In the genomic region with DNA sequence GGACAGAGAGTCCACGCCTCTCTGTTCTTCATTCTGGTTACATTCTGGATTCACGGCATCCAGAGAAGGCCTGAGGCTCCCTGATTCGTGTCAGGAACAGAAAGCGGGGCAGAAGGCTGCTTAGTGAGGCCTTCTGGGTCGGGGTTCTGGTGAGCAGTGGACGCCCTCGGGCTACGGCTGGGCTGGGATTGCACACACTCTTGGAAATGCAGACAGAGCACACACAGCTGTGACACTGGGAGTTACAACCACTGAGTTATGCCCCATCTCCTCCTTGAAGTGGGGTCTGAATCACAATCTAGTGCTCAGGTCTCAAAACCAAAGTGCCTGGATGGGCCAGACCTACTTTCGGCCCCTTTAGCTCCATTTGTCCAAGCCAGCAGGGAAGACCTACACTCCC, we compare ENCODE assay signal across 17 cellular contexts.
DNase-seq lines count a peak whose midpoint lies in the region; ATAC-seq and TF ChIP-seq lines count a peak whose summit lies in the region.
"Had no signal": no experiment of that assay in that cellular context is flagged by ENCODE, and none has a peak within 500 bp of the region (broad histone marks: within the 10 kb centered on the region; RNA-seq: fewer than 3 reads in every experiment).

No MANE protein-coding gene starts in this region.

- no peak overlapping the region for H3K4me2 ChIP-seq in IMR-90 (ENCODE audit: low read depth, low read length)
- H3K4me2 ChIP-seq: KMS-11 had no signal

- BruUV-seq in IMR-90 (replicated peaks; lab: Mats Ljungman, UMichigan): no TSS peak

- H4K8ac ChIP-seq in IMR-90 (ENCODE audit: low read depth in 2 of 2, low read length in 2 of 2): no peak overlapping the region

- WGBS in IMR-90 (ENCODE audit: extremely low coverage in 2 of 2, insufficient read length in 1 of 2), 2 experiments: 96% methylated on average over 3 of the region's 9 CpGs; no CpG with 5 or more reads in 1 of the 2 experiments
- 94% methylated on average over 3 of the region's 9 CpGs for WGBS in esophagus muscularis mucosa

- H3K27ac Mint-ChIP-seq in osteocyte (ENCODE audit: unreplicated experiment): no peak overlapping the region
- no peak overlapping the region for H3K27ac Mint-ChIP-seq in CD4-positive, alpha-beta T cell
- H3K27ac Mint-ChIP-seq: B cell; CD4-positive, alpha-beta memory T cell had no signal

- H3K27me3 Mint-ChIP-seq in osteocyte (ENCODE audit: unreplicated experiment): peaks cover 4% of the 10 kb centered on the region
- H3K27me3 Mint-ChIP-seq in CD4-positive, alpha-beta T cell: no peaks in the 10 kb centered on the region
- H3K27me3 Mint-ChIP-seq: CD4-positive, alpha-beta memory T cell had no signal

- H3K4me1 ChIP-seq in IMR-90 (ENCODE audit: control insufficient read depth, insufficient read depth, low read length) (peaks cover 14% of the 10 kb centered on the region), esophagus muscularis mucosa (no peaks in the 10 kb centered on the region)

- peaks cover 31 to 62% of the 10 kb centered on the region in 2 experiments for H3K79me1 ChIP-seq in IMR-90 (ENCODE audit: low read depth in 1 of 2, low read length in 2 of 2)

- no peak for TF ChIP-seq CTCF in IMR-90 (conservative IDR thresholded peaks at IDR 0.05; ENCODE audit: low read depth, low read length)
- TF ChIP-seq CTCF in esophagus muscularis mucosa (IDR thresholded peaks at IDR 0.05): no peak
- no peak for TF ChIP-seq CTCF in osteocyte (IDR thresholded peaks at IDR 0.05)
- no peak for TF ChIP-seq CTCF in CD4-positive, alpha-beta T cell (IDR thresholded peaks at IDR 0.05)

- no peak overlapping the region for H2BK120ac ChIP-seq in IMR-90 (ENCODE audit: low read depth, low read length)

- no peak overlapping the region; the same call in 1 of the 2 replicates for H2BK20ac ChIP-seq in IMR-90 (ENCODE audit: low read depth, low read length)

- no peak overlapping the region for H2AK9ac ChIP-seq in IMR-90 (replicated peaks; ENCODE audit: low read depth, low read length, poor library complexity)

- H2BK15ac ChIP-seq in IMR-90 (ENCODE audit: low read depth, low read length): no peak overlapping the region

- H2AK5ac ChIP-seq in IMR-90 (ENCODE audit: low read depth, low read length): 0 out of 2 replicates have a peak overlapping the region, but pooled peaks have one; percentile 21

- peak; percentile 28 for DNase-seq in EH (ENCODE audit: low read depth)
- no peak for DNase-seq in IMR-90
- DNase-seq in esophagus muscularis mucosa (ENCODE audit: extremely low spot score): peak; percentile 79
- peak; percentile 68 for DNase-seq in osteocyte (ENCODE audit: extremely low spot score, unreplicated experiment)
- no peak for DNase-seq in NOMO-1 (lab: John Stamatoyannopoulos, UW; ENCODE audit: unreplicated experiment in 2 of 2)
- no peak for DNase-seq in DMS 273 (lab: John Stamatoyannopoulos, UW; ENCODE audit: unreplicated experiment)
- no peak for DNase-seq in CD4-positive, alpha-beta T cell
- DNase-seq: ACHN; C1 segment of cervical spinal cord; CD4-positive, alpha-beta memory T cell; DMS153; DND-41; GM23248; H7 had no signal

- dilution Hi-C loops in IMR-90 (cut with HindIII; ENCODE audit: low sequenced_read_pairs, unreplicated experiment): no loop called here

- H3K4me1 Mint-ChIP-seq in osteocyte (ENCODE audit: unreplicated experiment): no peaks in the 10 kb centered on the region
- no peaks in the 10 kb centered on the region for H3K4me1 Mint-ChIP-seq in CD4-positive, alpha-beta T cell (ENCODE audit: low read depth)
- H3K4me1 Mint-ChIP-seq: B cell; CD4-positive, alpha-beta memory T cell had no signal

- no peak overlapping the region for H4K5ac ChIP-seq in IMR-90 (ENCODE audit: low read depth, low read length)

- no peak for TF ChIP-seq POLR2A in IMR-90 (IDR thresholded peaks at IDR 0.05; ENCODE audit: low read depth, low read length)
- no peak for TF ChIP-seq POLR2A in esophagus muscularis mucosa (IDR thresholded peaks at IDR 0.05; ENCODE audit: low read depth)

- H3K27me3 ChIP-seq in IMR-90 (ENCODE audit: control insufficient read depth, insufficient read depth, low read length) (no peaks in the 10 kb centered on the region), esophagus muscularis mucosa (no peaks in the 10 kb centered on the region)
- no peaks in the 10 kb centered on the region for H3K27me3 ChIP-seq in CD4-positive, alpha-beta T cell (ENCODE audit: control insufficient read depth, insufficient read depth, low read length)

- CTCF ChIA-PET in IMR-90 (lab: Yijun Ruan, JAX): no interaction called here
- CTCF ChIA-PET in CD4-positive, alpha-beta T cell (lab: Charles Lee): no interaction called here

- H3K18ac ChIP-seq in IMR-90 (ENCODE audit: low read depth, low read length): no peak overlapping the region

- no peak overlapping the region for H3K9ac ChIP-seq in IMR-90 (ENCODE audit: low read depth, low read length)
- H3K9ac ChIP-seq: GM23248, KMS-11 had no signal

- peaks cover 5% of the 10 kb centered on the region; the same call in 1 of the 2 replicates for H3K36me3 ChIP-seq in IMR-90 (ENCODE audit: control insufficient read depth, insufficient read depth, low read length)
- no peaks in the 10 kb centered on the region for H3K36me3 ChIP-seq in esophagus muscularis mucosa

- in situ Hi-C loops in IMR-90 (cut with MboI; ENCODE audit: low sequenced_read_pairs): no loop called here

- H3K9me1 ChIP-seq in IMR-90 (ENCODE audit: insufficient read depth, low read length): peaks cover 17% of the 10 kb centered on the region; the same call in 1 of the 2 replicates

- no peaks in the 10 kb centered on the region for H3K36me3 Mint-ChIP-seq in osteocyte (ENCODE audit: unreplicated experiment)
- H3K36me3 Mint-ChIP-seq in CD4-positive, alpha-beta T cell (ENCODE audit: low read depth): no peaks in the 10 kb centered on the region
- H3K36me3 Mint-ChIP-seq: CD4-positive, alpha-beta memory T cell had no signal

- no peak overlapping the region for H3K56ac ChIP-seq in IMR-90 (ENCODE audit: extremely low read depth, insufficient read depth, low read length)

- H3K9me3 ChIP-seq in IMR-90 (ENCODE audit: control insufficient read depth, insufficient read depth, low read length): no peaks in the 10 kb centered on the region
- no peaks in the 10 kb centered on the region for H3K9me3 ChIP-seq in esophagus muscularis mucosa
- H3K9me3 ChIP-seq in CD4-positive, alpha-beta T cell (ENCODE audit: control insufficient read depth, low read length): no peaks in the 10 kb centered on the region

- no peak for ATAC-seq in IMR-90 (ENCODE audit: low read depth)
- ATAC-seq in CD4-positive, alpha-beta T cell (ENCODE audit: poor library complexity): no peak
- ATAC-seq: GM12878 had no signal

- peak overlapping the region; percentile 21 for H2AFZ ChIP-seq in IMR-90 (replicated peaks; ENCODE audit: low read length, poor library complexity)
- H2AFZ ChIP-seq: GM23248 had no signal

- no peak overlapping the region; the same call in 1 of the 2 replicates for H4K91ac ChIP-seq in IMR-90 (ENCODE audit: insufficient read depth, low read depth, low read length)

- H3K4me3 ChIP-seq in IMR-90 (ENCODE audit: insufficient read depth, low read depth, low read length) (no peak overlapping the region), esophagus muscularis mucosa (no peak overlapping the region)
- H3K4me3 ChIP-seq: GM12878, GM23248 had no signal

- TF ChIP-seq RAD21 in IMR-90 (IDR thresholded peaks at IDR 0.05; ENCODE audit: low read length): no peak

- H4K20me1 ChIP-seq in IMR-90 (ENCODE audit: insufficient read depth, low read length): peaks cover 5% of the 10 kb centered on the region; the same call in 1 of the 2 replicates

- no peaks in the 10 kb centered on the region for H3K9me3 Mint-ChIP-seq in osteocyte (ENCODE audit: unreplicated experiment)
- no peaks in the 10 kb centered on the region for H3K9me3 Mint-ChIP-seq in CD4-positive, alpha-beta T cell
- H3K9me3 Mint-ChIP-seq: CD4-positive, alpha-beta memory T cell had no signal

- no peak for TF ChIP-seq EP300 in esophagus muscularis mucosa (IDR thresholded peaks at IDR 0.05)

- H3K14ac ChIP-seq in IMR-90 (replicated peaks; ENCODE audit: low read depth, low read length): no peak overlapping the region; the same call in 1 of the 2 replicates

- H3K27ac ChIP-seq in IMR-90 (ENCODE audit: insufficient read depth, low read length) (no peak overlapping the region), esophagus muscularis mucosa (replicated peaks in 1 of 4) (no peak overlapping the region)
- no peak overlapping the region for H3K27ac ChIP-seq in CD4-positive, alpha-beta T cell (ENCODE audit: low read depth, low read length)
- H3K27ac ChIP-seq: GM23248, KMS-11 had no signal

- no peak overlapping the region for H3K23ac ChIP-seq in IMR-90 (ENCODE audit: low read depth, low read length)

- H2BK5ac ChIP-seq in IMR-90 (ENCODE audit: low read depth, low read length, poor library complexity, severe bottlenecking): no peak overlapping the region

- POLR2A ChIA-PET in IMR-90 (lab: Charles Lee; ENCODE audit: unreplicated experiment): no interaction called here
- POLR2A ChIA-PET in CD4-positive, alpha-beta T cell (lab: Charles Lee): no interaction called here

- intact Hi-C loops in IMR-90 (cut with micrococcal nuclease): no loop called here
- intact Hi-C loops in esophagus muscularis mucosa (cut with DNase I): no loop called here
- intact Hi-C loops in CD4-positive, alpha-beta T cell (cut with DNase I, micrococcal nuclease): no loop called here

- H3K4me3 Mint-ChIP-seq in osteocyte (ENCODE audit: unreplicated experiment): no peak overlapping the region
- H3K4me3 Mint-ChIP-seq in CD4-positive, alpha-beta T cell: no peak overlapping the region
- H3K4me3 Mint-ChIP-seq: B cell; CD4-positive, alpha-beta memory T cell had no signal

- H3K4ac ChIP-seq in IMR-90 (ENCODE audit: low read depth, low read length): 0 out of 2 replicates have a peak overlapping the region, but pooled peaks have one; percentile 6

TF ChIP-seq in IMR-90, 13 proteins besides CTCF, POLR2A, EP300 and RAD21 (continues in another document):
- TF ChIP-seq CEBPB (IDR thresholded peaks at IDR 0.05; ENCODE audit: low read depth, low read length) (no peak), MXI1 (IDR thresholded peaks at IDR 0.05; ENCODE audit: borderline replicate concordance, low read depth, low read length) (no peak), SMC3 (IDR thresholded peaks at IDR 0.05; ENCODE audit: low read depth, low read length) (no peak), RCOR1 (IDR thresholded peaks at IDR 0.05; ENCODE audit: insufficient replicate concordance, low read length) (no peak), NFE2L2 (IDR thresholded peaks at IDR 0.05; ENCODE audit: low read depth, low read length) (no peak), RFX5 (IDR thresholded peaks at IDR 0.05; ENCODE audit: low read depth, low read length) (no peak), CHD1 (IDR thresholded peaks at IDR 0.05; ENCODE audit: low read depth, low read length) (no peak)

Comparison
In these comparisons a context has a peak if more than half of its experiments do, and no peak if none do; other contexts are left out.
1. DNase-seq: peak in EH (single experiment), esophagus muscularis mucosa (single experiment) and osteocyte (single experiment); none in IMR-90 (single experiment), NOMO-1 (0 of 2), DMS 273 (single experiment) and CD4-positive, alpha-beta T cell (0 of 10).